In genomic region chr3:12303532-12303931, GRCh38 we compare ENCODE assay signal across 11 cellular contexts. TPM values are rescaled to one million over a fixed set of nuclear protein-coding genes. Genes with fewer than 3 reads are reported as not detected.
DNase-seq lines count a peak whose midpoint lies in the region; ATAC-seq and TF ChIP-seq lines count a peak whose summit lies in the region.
"Had no signal": no experiment of that assay in that cellular context is flagged by ENCODE, and none has a peak within 500 bp of the region (broad histone marks: within the 10 kb centered on the region; RNA-seq: fewer than 3 reads in every experiment).

No MANE protein-coding gene starts in this region.

- no peaks in the 10 kb centered on the region for H3K36me3 Mint-ChIP-seq in T-helper 17 cell (ENCODE audit: low read depth)

- DNase-seq in AG04449 (ENCODE audit: low read depth, low spot score) = peak; percentile 90
- peak; percentile 83 for DNase-seq in HT1080 (ENCODE audit: low read depth)
- DNase-seq in T-helper 17 cell = no peak
- DNase-seq in foreskin keratinocyte = peak; percentile 55 to 87
- no peak for DNase-seq in putamen (ENCODE audit: low spot score)
- DNase-seq in H4 (ENCODE audit: low spot score) = no peak
- DNase-seq: NCI-H146 had no signal

- H3K27me3 Mint-ChIP-seq in T-helper 17 cell = peaks cover 18% of the 10 kb centered on the region

- no peak overlapping the region for H3K27ac Mint-ChIP-seq in T-helper 17 cell
- H3K27ac Mint-ChIP-seq: T-helper 1 cell treated with Interleukin-12 subunit alpha and Interleukin-12 subunit beta and Interleukin-4 antibody, amounts not matched to agents 30 μg/mL and 1 μg/mL, for 36 hours had no signal

- CTCF ChIA-PET in AG04449 (lab: Yijun Ruan, JAX) = interaction anchor here (1.7 kb wide), 1 partner anchor 8 kb away, joined by 5 read pairs; no protein-coding TSS in a partner anchor

- no peak overlapping the region for H3K4me3 ChIP-seq in AG04449 (ENCODE audit: low read depth, low read length)
- H3K4me3 ChIP-seq: tibial nerve had no signal

- peaks cover 8% of the 10 kb centered on the region for H3K4me1 ChIP-seq in foreskin keratinocyte
- H3K4me1 ChIP-seq: tibial nerve had no signal

- no peak overlapping the region for H3K27ac ChIP-seq in foreskin keratinocyte
- H3K27ac ChIP-seq: tibial nerve had no signal

- no peaks in the 10 kb centered on the region for H3K9me3 ChIP-seq in T-helper 17 cell (ENCODE audit: control insufficient read depth, low read length, poor library complexity, severe bottlenecking)
- H3K9me3 ChIP-seq: tibial nerve had no signal

- no peak for TF ChIP-seq CTCF in AG04449 (IDR thresholded peaks at IDR 0.05; ENCODE audit: insufficient read depth, low read length, missing control alignments)
- TF ChIP-seq CTCF in foreskin keratinocyte (conservative IDR thresholded peaks at IDR 0.05) = no peak

- no peaks in the 10 kb centered on the region for H3K27me3 ChIP-seq in foreskin keratinocyte
- H3K27me3 ChIP-seq: tibial nerve had no signal

- no peak overlapping the region for H3K4me3 Mint-ChIP-seq in T-helper 17 cell
- H3K4me3 Mint-ChIP-seq: T-helper 1 cell treated with Interleukin-12 subunit alpha and Interleukin-12 subunit beta and Interleukin-4 antibody, amounts not matched to agents 30 μg/mL and 1 μg/mL, for 36 hours had no signal

- POLR2A ChIA-PET in AG04449 (lab: Yijun Ruan, JAX) = no interaction called here

- peaks cover 7% of the 10 kb centered on the region for H3K4me1 Mint-ChIP-seq in T-helper 17 cell

- peak; percentile 41 for ATAC-seq in T-helper 17 cell
- ATAC-seq in foreskin keratinocyte = peak; percentile 79
- ATAC-seq in GM21447 (IDR thresholded peaks at IDR 0.05; ENCODE audit: unreplicated experiment) = no peak
- ATAC-seq in HG03342 (IDR thresholded peaks at IDR 0.05; ENCODE audit: unreplicated experiment) = no peak

RNA-seq across cellular contexts. Expression of gene PPARG, which starts 14.7 kb away (rescaled TPM):
- 1.7 and 2.6 TPM in 2 replicates for total RNA-seq in HT1080 (2014; rRNA removed; shearing (Covaris generic))
- polyA plus RNA-seq in HT1080 (2015; cell fraction: cytosol; rRNA removed) = 1.4 and 1.8 TPM in 2 replicates
- 1.1 and 1.3 TPM in 2 replicates for polyA plus RNA-seq in HT1080 (2015; cell fraction: nucleus; rRNA removed)
- 1 to 10 TPM; 1.1 to 1.2 TPM for total RNA-seq in T-helper 17 cell
- 0.63 and 0.71 TPM in 2 replicates for total RNA-seq in foreskin keratinocyte
- 0.31 and 0.49 TPM in 2 replicates for polyA plus RNA-seq in foreskin keratinocyte
- total RNA-seq in H4 (2014; rRNA removed; shearing (Covaris generic)) = 34.7 and 36.8 TPM in 2 replicates

Comparison
In these comparisons a context has a peak if more than half of its experiments do, and no peak if none do; other contexts are left out.
1. DNase-seq: peak in AG04449 (single experiment), HT1080 (single experiment) and foreskin keratinocyte (2 of 2); none in T-helper 17 cell (0 of 3), putamen (single experiment) and H4 (single experiment).
2. ATAC-seq: peak in T-helper 17 cell (single experiment) and foreskin keratinocyte (single experiment); none in GM21447 (single experiment) and HG03342 (single experiment).
3. RNA of gene PPARG, which starts 14.7 kb away (total RNA-seq): 34.7 to 36.8 TPM in H4; 1.7 to 2.6 TPM in HT1080, 1.1 to 1.2 TPM in T-helper 17 cell and 0.63 to 0.71 TPM in foreskin keratinocyte; every median in the first group is over 10 times any median in the second.